Comparison of ENCODE assay signal across 8 cellular contexts in genomic region chr13:91347212-91347995, GRCh38. TPM values are rescaled to one million over a fixed set of nuclear protein-coding genes. Genes with fewer than 3 reads are reported as not detected.
A peak's percentile ranks its signal among the peaks of the same experiment; 100 is the strongest.
DNase-seq lines count a peak whose midpoint lies in the region; ATAC-seq and TF ChIP-seq lines count a peak whose summit lies in the region.

TSS of gene MIR17HG (plus strand) at chr13:91347687.

- WGBS in gastroesophageal sphincter (ENCODE audit: low coverage in 1 of 2), 2 donors, result no CpG with 5 or more reads among the region's 103 CpGs

- peak; percentile 95 for DNase-seq in NB4 (ENCODE audit: low read depth)
- DNase-seq in SK-N-MC (ENCODE audit: low read depth, low spot score), result no peak
- peak; percentile 91 for DNase-seq in activated naive CD4-positive, alpha-beta T cell treated with anti-CD3 and anti-CD28 coated beads for 36 hours
- peak in 55 of 56 donors; percentile 31 to 91 (median 77) for DNase-seq in nucleus accumbens (lab: John Stamatoyannopoulos, UW)
- peak; percentile 84 for DNase-seq in superior temporal gyrus (ENCODE audit: extremely low spot score)

- peaks cover 0 to 37% (median 0%) of the 10 kb centered on the region in 3 donors for H3K4me1 ChIP-seq in gastroesophageal sphincter

- H3K9me3 Mint-ChIP-seq in activated naive CD4-positive, alpha-beta T cell treated with anti-CD3 and anti-CD28 coated beads for 36 hours, result no peaks in the 10 kb centered on the region

- intact Hi-C loops in activated naive CD4-positive, alpha-beta T cell treated with anti-CD3 and anti-CD28 coated beads for 36 hours (cut with micrococcal nuclease), result loop anchor here (1.0 kb wide), 1 partner anchor 51 kb away; the partner anchor contains the start of gene GPC5

- H3K4me1 Mint-ChIP-seq in activated naive CD4-positive, alpha-beta T cell treated with anti-CD3 and anti-CD28 coated beads for 36 hours (ENCODE audit: low read depth), result peaks cover 42% of the 10 kb centered on the region

- TF ChIP-seq POLR2A in NB4 (IDR thresholded peaks at IDR 0.05; ENCODE audit: extremely low read depth, insufficient read length), result peak; percentile 96
- TF ChIP-seq POLR2A in gastroesophageal sphincter (IDR thresholded peaks at IDR 0.05), result peak; percentile 71 to 73

- TF ChIP-seq EP300 in gastroesophageal sphincter (IDR thresholded peaks at IDR 0.05), result no peak

- H3K36me3 Mint-ChIP-seq in activated naive CD4-positive, alpha-beta T cell treated with anti-CD3 and anti-CD28 coated beads for 36 hours (ENCODE audit: low read depth), result peaks cover 35% of the 10 kb centered on the region

- peaks cover 27% of the 10 kb centered on the region for H3K27me3 ChIP-seq in gastroesophageal sphincter

- H3K27ac Mint-ChIP-seq in activated naive CD4-positive, alpha-beta T cell treated with anti-CD3 and anti-CD28 coated beads for 36 hours, result peak within 1 kb of the TSS; percentile 99

- CTCF ChIA-PET in activated naive CD4-positive, alpha-beta T cell treated with anti-CD3 and anti-CD28 coated beads for 36 hours (lab: Charles Lee), result interaction anchor here (0.9 to 1.7 kb wide), 4 partner anchors 11 to 36 kb away, joined by 3 to 8 read pairs (median 4); no protein-coding TSS in a partner anchor

- H3K4me3 Mint-ChIP-seq in activated naive CD4-positive, alpha-beta T cell treated with anti-CD3 and anti-CD28 coated beads for 36 hours, result peak within 1 kb of the TSS; percentile 92

- TF ChIP-seq CTCF in NB4 (IDR thresholded peaks at IDR 0.05; ENCODE audit: low read depth, low read length) (no peak), gastroesophageal sphincter (IDR thresholded peaks at IDR 0.05) (peak in 1 of 4 experiments; percentile 18)

- H3K4me3 ChIP-seq in GM08714 (ENCODE audit: low read length), result peak within 1 kb of the TSS; percentile 94
- H3K4me3 ChIP-seq in NB4 (ENCODE audit: low read depth, low read length), result peak within 1 kb of the TSS; percentile 68
- H3K4me3 ChIP-seq in SK-N-MC, result peak within 1 kb of the TSS; percentile 99
- H3K4me3 ChIP-seq in gastroesophageal sphincter, result peak within 1 kb of the TSS; percentile 64 to 98

- peak within 1 kb of the TSS; percentile 100 for H3K9ac ChIP-seq in SK-N-MC (ENCODE audit: insufficient read length)

- no peaks in the 10 kb centered on the region for H3K27me3 Mint-ChIP-seq in activated naive CD4-positive, alpha-beta T cell treated with anti-CD3 and anti-CD28 coated beads for 36 hours (ENCODE audit: low read depth)

- H3K9me3 ChIP-seq in SK-N-MC (ENCODE audit: low read depth, low read length), result no peaks in the 10 kb centered on the region
- H3K9me3 ChIP-seq in gastroesophageal sphincter, result no peaks in the 10 kb centered on the region

- peak; percentile 54 for ATAC-seq in HG02571 (IDR thresholded peaks at IDR 0.05; ENCODE audit: unreplicated experiment)
- ATAC-seq in gastroesophageal sphincter, result peak; percentile 88

- H3K27ac ChIP-seq in SK-N-MC, result peak within 1 kb of the TSS; percentile 97
- peak within 1 kb of the TSS; percentile 59 to 97 (median 96) for H3K27ac ChIP-seq in gastroesophageal sphincter

- H3K36me3 ChIP-seq in SK-N-MC (ENCODE audit: insufficient read depth, low read length), result peaks cover 35% of the 10 kb centered on the region
- H3K36me3 ChIP-seq in gastroesophageal sphincter, result peaks cover 0 to 20% of the 10 kb centered on the region in 2 donors

RNA-seq across cellular contexts. Expression of gene MIR17HG, which starts in this region (rescaled TPM):
- 10 to 100 TPM; 11.7 to 12.9 TPM for total RNA-seq in activated naive CD4-positive, alpha-beta T cell treated with anti-CD3 and anti-CD28 coated beads for 36 hours
- total RNA-seq in gastroesophageal sphincter, result 1 to 10 TPM in 2 of 4 donors, under 1 TPM in 2; 0.27 to 9.3 (median 2.2) TPM
